Comparison of ENCODE assay signal across 20 cellular contexts in the genomic region with DNA sequence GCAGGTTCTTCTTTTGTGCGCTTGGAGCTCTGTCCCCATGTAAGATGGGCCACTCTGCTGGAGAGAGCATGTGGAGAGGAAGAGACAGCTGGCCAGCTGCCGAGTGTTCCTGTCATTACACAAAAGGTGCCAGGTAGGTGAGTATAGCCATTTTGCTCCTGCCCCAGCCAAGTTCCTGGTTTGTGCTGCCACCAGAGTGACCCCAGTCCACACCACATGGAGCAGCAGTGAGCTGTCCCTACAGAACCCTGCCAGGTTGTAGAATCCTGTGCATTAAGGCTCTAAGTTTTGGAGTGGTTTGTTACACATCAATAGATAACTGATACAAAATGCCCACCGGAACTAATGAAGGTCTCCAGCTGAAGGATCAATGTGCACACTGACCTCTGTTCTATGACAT.
DNase-seq lines count a peak whose midpoint lies in the region; ATAC-seq, FAIRE-seq and TF ChIP-seq lines count a peak whose summit lies in the region.
"Had no signal": no experiment of that assay in that cellular context is flagged by ENCODE, and none has a peak within 500 bp of the region (broad histone marks: within the 10 kb centered on the region; RNA-seq: fewer than 3 reads in every experiment).

No MANE protein-coding gene starts in this region.

- 85% methylated on average over 3 of the region's 3 CpGs; no CpG with 5 or more reads in 1 of the 2 experiments for WGBS in H1 (ENCODE audit: extremely low coverage in 1 of 2, insufficient coverage in 1 of 2, insufficient read length in 1 of 2, insufficient replicate concordance in 2 of 2, low coverage in 1 of 2, low lambda C conversion rate in 2 of 2, missing lambda C conversion rate in 1 of 2), 2 experiments

- no peak overlapping the region for H4K91ac ChIP-seq in H1 (replicated peaks; ENCODE audit: insufficient read length, low read length)

- H3K4me3 ChIP-seq in H1 (ENCODE audit: extremely low read depth in 1 of 4, insufficient read depth in 2 of 4, low read depth in 3 of 4, low read length in 4 of 4) = no peak overlapping the region
- H3K4me3 ChIP-seq: left lung, MG63, SJSA1, spleen had no signal

- TF ChIP-seq POLR2A in H1 (IDR thresholded peaks at IDR 0.05; ENCODE audit: control extremely low read depth in 1 of 2, low read depth in 2 of 2, low read length in 2 of 2) = no peak

- H3K27ac ChIP-seq in H1 (ENCODE audit: low read depth, low read length) = no peak overlapping the region
- H3K27ac ChIP-seq: left lung, neutrophil, SJSA1, spleen, VCaP had no signal

- TF ChIP-seq CTCF in H1 (IDR thresholded peaks at IDR 0.05; ENCODE audit: control extremely low read depth in 1 of 3, insufficient read depth in 1 of 3, low read depth in 1 of 3, low read length in 3 of 3) = peak; percentile 41 to 53 (median 50)

- H2BK120ac ChIP-seq in H1 (replicated peaks; ENCODE audit: low read depth, low read length) = no peak overlapping the region

- H3K23me2 ChIP-seq in H1 (ENCODE audit: low read depth, low read length) = no peaks in the 10 kb centered on the region; the same call in 1 of the 2 replicates

- no peaks in the 10 kb centered on the region for H4K20me1 ChIP-seq in H1 (replicated peaks in 1 of 2; ENCODE audit: control insufficient read depth in 1 of 2, insufficient read depth in 2 of 2, low read length in 2 of 2)

- no peak for FAIRE-seq in H1 (lab: Jason Lieb, UNC)

- H3K4me1 ChIP-seq in H1 (replicated peaks in 1 of 4; ENCODE audit: control insufficient read depth in 3 of 4, insufficient read depth in 4 of 4, low read length in 3 of 4) = peaks cover 0 to 4% (median 1%) of the 10 kb centered on the region in 4 experiments; a peak in 1 of 7 replicates
- H3K4me1 ChIP-seq: left lung, SJSA1, spleen had no signal

- ATAC-seq in left ventricle myocardium superior (no peak), GM19455 (IDR thresholded peaks at IDR 0.05; ENCODE audit: unreplicated experiment) (no peak)
- ATAC-seq: activated CD8-positive, alpha-beta T cell treated with anti-CD3 and anti-CD28 coated beads for 36 hours; left lung; T-helper 17 cell had no signal

- H3K9me3 ChIP-seq in H1 (ENCODE audit: insufficient read depth in 2 of 2, low read depth in 1 of 2, low read length in 1 of 2) = no peaks in the 10 kb centered on the region
- H3K9me3 ChIP-seq: MG63, neutrophil had no signal

- no peak overlapping the region for H2BK12ac ChIP-seq in H1 (ENCODE audit: low read depth, low read length)

- H2BK15ac ChIP-seq in H1 (ENCODE audit: low read length) = no peak overlapping the region

- DNase-seq in NCI-H510A treated with DMSO at 0.1 percent for 48 hours (lab: John Stamatoyannopoulos, UW) (peak; percentile 31), NCI-H510A (lab: John Stamatoyannopoulos, UW) (no peak), NCI-H1105 treated with DMSO at 0.1 percent for 48 hours (lab: John Stamatoyannopoulos, UW) (peak; percentile 49), H1 (ENCODE audit: low read depth in 1 of 2, low spot score in 2 of 2) (no peak), left ventricle myocardium superior (no peak), occipital lobe (lab: John Stamatoyannopoulos, UW) (no peak), GM19238 (ENCODE audit: insufficient read length, low spot score) (no peak)
- DNase-seq: activated CD8-positive, alpha-beta T cell treated with anti-CD3 and anti-CD28 coated beads for 36 hours; activated naive CD4-positive, alpha-beta T cell treated with anti-CD3 and anti-CD28 coated beads for 36 hours; activated T-cell treated with anti-CD3 and anti-CD28 coated beads, Interleukin-2, amount 50 U/mL, for 1 hour; left lung; MG63; NCI-H526 treated with DMSO at 0.1 percent for 48 hours; spleen; stimulated activated CD4-positive, alpha-beta T cell treated with anti-CD3 and anti-CD28 coated beads, Interleukin-4, amount 100 ng/mL, for 4 hours; T-helper 17 cell had no signal

- TF ChIP-seq RAD21 in H1 (IDR thresholded peaks at IDR 0.05 in 1 of 2, conservative IDR thresholded peaks at IDR 0.05 in 1 of 2; ENCODE audit: low read depth in 2 of 2, low read length in 2 of 2) = peak; percentile 31 to 35; a peak in 2 of 4 replicates

- TF ChIP-seq EP300 in H1 (IDR thresholded peaks at IDR 0.05; ENCODE audit: borderline replicate concordance in 1 of 2, low read depth in 2 of 2, low read length in 2 of 2) = no peak

- no peaks in the 10 kb centered on the region for H3K36me3 ChIP-seq in H1 (ENCODE audit: control insufficient read depth in 2 of 4, insufficient read depth in 4 of 4, low read length in 3 of 4)
- H3K36me3 ChIP-seq: left lung, MG63, neutrophil, SJSA1, spleen had no signal

- POLR2A ChIA-PET in H1 (lab: Charles Lee; ENCODE audit: partially characterized antibody) = interaction anchor here (0.7 kb wide), 1 partner anchor 86 kb away, joined by 3 read pairs; no protein-coding TSS in a partner anchor

- no peak overlapping the region for H3K4me2 ChIP-seq in H1 (ENCODE audit: insufficient read depth in 1 of 2, low read depth in 2 of 2, low read length in 2 of 2)

- H3K79me2 ChIP-seq in H1 (ENCODE audit: control insufficient read depth in 1 of 2, insufficient read depth in 2 of 2, low read length in 2 of 2) = no peaks in the 10 kb centered on the region

- H3K14ac ChIP-seq in H1 (ENCODE audit: insufficient read length) = no peak overlapping the region

- no peak overlapping the region for H3K9ac ChIP-seq in H1 (replicated peaks in 1 of 4; ENCODE audit: extremely low read depth in 1 of 4, low read depth in 3 of 4, low read length in 3 of 4)

- no peak overlapping the region for H2AFZ ChIP-seq in H1 (ENCODE audit: low read length)

- H3K56ac ChIP-seq in H1 (replicated peaks; ENCODE audit: insufficient read length, low read depth, low read length) = no peak overlapping the region

- intact Hi-C loops in left ventricle myocardium superior (cut with micrococcal nuclease) = no loop called here

- CTCF ChIA-PET in H1 (lab: Charles Lee; ENCODE audit: partially characterized antibody) = interaction anchor here (0.9 to 2.7 kb wide), 10 partner anchors 9 to 201 kb away, joined by 3 to 10 read pairs (median 4); no protein-coding TSS in a partner anchor

- H2BK20ac ChIP-seq in H1 (ENCODE audit: low read length) = no peak overlapping the region

- H3K18ac ChIP-seq in H1 (ENCODE audit: extremely low read depth, low read length) = no peak overlapping the region

- H2AK5ac ChIP-seq in H1 (ENCODE audit: low read depth, low read length) = no peak overlapping the region

- no peak overlapping the region for H4K5ac ChIP-seq in H1 (ENCODE audit: insufficient read length, low read depth, low read length)

- no peak overlapping the region for H3K23ac ChIP-seq in H1 (ENCODE audit: insufficient read length)

- H3K79me1 ChIP-seq in H1 (ENCODE audit: low read depth, low read length) = no peaks in the 10 kb centered on the region

- H4K8ac ChIP-seq in H1 (ENCODE audit: extremely low read depth, insufficient read depth, low read length) = no peak overlapping the region

- H3K4ac ChIP-seq in H1 (replicated peaks; ENCODE audit: insufficient read length, low read depth, low read length) = no peak overlapping the region

- H3K27me3 ChIP-seq in H1 (replicated peaks in 1 of 4; ENCODE audit: control insufficient read depth in 3 of 4, extremely low read depth in 1 of 4, insufficient read depth in 3 of 4, low read length in 3 of 4) = no peaks in the 10 kb centered on the region
- H3K27me3 ChIP-seq: MG63, neutrophil, SJSA1, spleen had no signal

- H2BK5ac ChIP-seq in H1 (ENCODE audit: low read depth, low read length) = no peak overlapping the region

TF ChIP-seq in H1, 55 proteins besides CTCF, POLR2A, EP300 and RAD21:
- TF ChIP-seq HDAC2 (IDR thresholded peaks at IDR 0.05; ENCODE audit: borderline replicate concordance in 1 of 2, low read depth in 2 of 2, low read length in 2 of 2) (no peak), CBX5 (IDR thresholded peaks at IDR 0.05; ENCODE audit: low read depth, low read length) (no peak), SP2 (IDR thresholded peaks at IDR 0.05; ENCODE audit: low read length) (no peak), HDAC6 (IDR thresholded peaks at IDR 0.05; ENCODE audit: low read depth, low read length) (no peak), BACH1 (IDR thresholded peaks at IDR 0.05; ENCODE audit: low read length) (0 out of 2 replicates have a peak, but pooled peaks have one; percentile 16)

Comparison
In these comparisons a context has a peak if more than half of its experiments do, and no peak if none do; other contexts are left out.
1. DNase-seq: peak in NCI-H510A treated with DMSO at 0.1 percent for 48 hours (single experiment) and NCI-H1105 treated with DMSO at 0.1 percent for 48 hours (single experiment); none in NCI-H510A (single experiment), H1 (0 of 2), left ventricle myocardium superior (single experiment), occipital lobe (single experiment) and GM19238 (single experiment).